ENCODE assay signal across 9 cellular contexts in the genomic region with DNA sequence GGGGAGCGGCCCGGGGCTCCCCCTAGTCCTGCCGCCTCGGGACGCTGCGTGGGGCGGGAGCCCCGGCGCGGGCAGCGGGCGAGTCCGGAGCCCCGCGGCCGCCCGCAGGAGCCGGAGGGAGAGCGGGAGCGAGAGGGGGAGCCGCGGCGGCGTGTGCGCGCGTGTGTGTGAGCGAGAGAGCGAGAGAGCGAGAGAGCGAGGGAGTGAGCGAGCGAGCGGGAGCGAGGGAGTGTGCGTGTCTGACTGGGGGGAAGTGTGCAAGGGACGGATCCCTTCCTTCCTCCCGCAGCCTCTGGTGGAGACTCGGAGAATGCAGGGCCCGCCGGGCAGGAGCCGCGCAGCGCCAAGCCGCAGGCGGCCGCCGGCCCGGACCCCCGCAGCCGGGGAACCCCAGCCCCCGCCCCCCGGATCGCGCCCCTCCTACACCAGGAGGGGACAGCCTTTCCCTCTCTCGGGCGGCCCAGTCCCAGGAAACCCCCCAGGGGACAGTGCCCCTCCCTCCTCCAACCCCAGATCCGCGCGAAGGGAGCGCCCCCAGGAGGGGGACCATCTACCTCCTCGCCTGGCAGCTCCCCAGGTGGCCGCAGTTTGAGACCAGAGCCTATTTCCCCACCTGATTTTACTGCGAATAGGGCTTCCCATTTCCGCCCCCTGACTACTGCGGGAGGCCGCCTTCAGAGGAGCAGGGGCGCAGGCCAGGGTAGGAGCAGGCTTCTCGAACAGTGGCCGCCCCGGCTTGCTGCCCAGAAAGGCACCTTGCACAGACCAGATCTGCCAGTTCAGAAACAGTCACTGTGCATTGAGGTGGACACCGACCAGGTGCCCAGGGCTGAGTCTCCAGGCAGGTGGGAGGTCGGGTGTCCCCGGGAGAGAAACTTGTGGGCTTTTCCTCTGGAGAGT. TPM values are rescaled to one million over a fixed set of nuclear protein-coding genes. Genes with fewer than 3 reads are reported as not detected.
DNase-seq lines count a peak whose midpoint lies in the region; ATAC-seq and TF ChIP-seq lines count a peak whose summit lies in the region.
"Had no signal": no experiment of that assay in that cellular context is flagged by ENCODE, and none has a peak within 500 bp of the region (broad histone marks: within the 10 kb centered on the region; RNA-seq: fewer than 3 reads in every experiment).

TSS of gene CDH22 (minus strand) at position 241 of the 900 bp plus-strand sequence. CDS start 57,204 bp downstream, outside the sequence.

- peak within 1 kb of the TSS; percentile 34 for H3K4me3 ChIP-seq in AG04449 (ENCODE audit: low read depth, low read length)
- H3K4me3 ChIP-seq in esophagus muscularis mucosa = peak within 1 kb of the TSS; percentile 50 to 63 (median 55)
- peak within 1 kb of the TSS; percentile 3 to 54 (median 44) for H3K4me3 ChIP-seq in upper lobe of left lung

- H3K27ac Mint-ChIP-seq in naive thymus-derived CD8-positive, alpha-beta T cell = peak within 1 kb of the TSS in 3 of 10 donors; percentile 36 to 53 (median 38)

- H3K9me3 Mint-ChIP-seq in naive thymus-derived CD8-positive, alpha-beta T cell = no peaks in the 10 kb centered on the region

- H3K4me1 ChIP-seq in esophagus muscularis mucosa (peaks cover 14 to 37% (median 31%) of the 10 kb centered on the region in 4 donors), upper lobe of left lung (peaks cover 23 to 35% (median 25%) of the 10 kb centered on the region in 4 donors)

- peaks cover 15 to 19% (median 18%) of the 10 kb centered on the region in 4 donors for H3K4me1 Mint-ChIP-seq in naive thymus-derived CD8-positive, alpha-beta T cell

- TF ChIP-seq CTCF in AG04449 (IDR thresholded peaks at IDR 0.05; ENCODE audit: insufficient read depth, low read length, missing control alignments) (peak; percentile 46), esophagus muscularis mucosa (IDR thresholded peaks at IDR 0.05) (peak; percentile 22 to 56 (median 36)), upper lobe of left lung (IDR thresholded peaks at IDR 0.05) (peak; percentile 43 to 73 (median 50))

- TF ChIP-seq EP300 in esophagus muscularis mucosa (IDR thresholded peaks at IDR 0.05) (no peak), upper lobe of left lung (IDR thresholded peaks at IDR 0.05) (no peak)

- no peak for TF ChIP-seq POLR2A in esophagus muscularis mucosa (IDR thresholded peaks at IDR 0.05; ENCODE audit: low read depth)
- TF ChIP-seq POLR2A in upper lobe of left lung (IDR thresholded peaks at IDR 0.05) = no peak

- POLR2A ChIA-PET in AG04449 (lab: Yijun Ruan, JAX) = no interaction called here
- POLR2A ChIA-PET in naive thymus-derived CD8-positive, alpha-beta T cell (lab: Charles Lee) = no interaction called here

- peaks cover 38 to 80% (median 63%) of the 10 kb centered on the region in 5 donors for H3K27me3 Mint-ChIP-seq in naive thymus-derived CD8-positive, alpha-beta T cell

- H3K27ac ChIP-seq in esophagus muscularis mucosa (replicated peaks in 1 of 4) = no peak within 1 kb of the TSS
- no peak within 1 kb of the TSS for H3K27ac ChIP-seq in upper lobe of left lung

- DNase-seq in AG04449 (ENCODE audit: low read depth, low spot score) (no peak), GM19240 (ENCODE audit: insufficient read length, low spot score) (peak; percentile 47), NCI-H510A treated with DMSO at 0.1 percent for 48 hours (lab: John Stamatoyannopoulos, UW) (peak; percentile 55), activated T-cell treated with anti-CD3 and anti-CD28 coated beads for 48 hours (ENCODE audit: low read depth) (peak; percentile 35), esophagus muscularis mucosa (ENCODE audit: extremely low spot score) (no peak), upper lobe of left lung (peak; percentile 25 to 87)
- DNase-seq in naive thymus-derived CD8-positive, alpha-beta T cell = peak in 8 of 10 donors; percentile 10 to 26 (median 16)

- H3K36me3 Mint-ChIP-seq in naive thymus-derived CD8-positive, alpha-beta T cell = peaks cover 0 to 4% (median 0%) of the 10 kb centered on the region in 3 donors

- H3K27me3 ChIP-seq in esophagus muscularis mucosa (peaks cover 13 to 100% (median 61%) of the 10 kb centered on the region in 4 donors), upper lobe of left lung (peaks cover 2 to 55% (median 33%) of the 10 kb centered on the region in 4 donors)

- peak within 1 kb of the TSS; percentile 55 to 88 (median 74) for H3K4me3 Mint-ChIP-seq in naive thymus-derived CD8-positive, alpha-beta T cell

- intact Hi-C loops in esophagus muscularis mucosa (cut with DNase I) = no loop called here

- 3% methylated on average over 18 of the region's 74 CpGs for WGBS in esophagus muscularis mucosa
- 4% methylated on average over 11 to 53 of the region's 74 CpGs for WGBS in upper lobe of left lung, 2 donors

- H3K9me3 ChIP-seq in esophagus muscularis mucosa (no peaks in the 10 kb centered on the region), upper lobe of left lung (no peaks in the 10 kb centered on the region)

- CTCF ChIA-PET in AG04449 (lab: Yijun Ruan, JAX) = interaction anchor here (1.1 to 1.2 kb wide), 2 partner anchors 11 to 98 kb away, joined by 3 read pairs; partner anchors contain the start of gene ELMO2

- H3K36me3 ChIP-seq in esophagus muscularis mucosa = no peaks in the 10 kb centered on the region
- H3K36me3 ChIP-seq in upper lobe of left lung = no peaks in the 10 kb centered on the region

- peak; percentile 50 to 55 for ATAC-seq in naive thymus-derived CD8-positive, alpha-beta T cell
- ATAC-seq in upper lobe of left lung (ENCODE audit: low FRiP score in 2 of 2) (peak in 1 of 2 donors; percentile 65), GM18909 (IDR thresholded peaks at IDR 0.05; ENCODE audit: poor library complexity, unreplicated experiment) (no peak)

RNA-seq across cellular contexts. Expression of gene CDH22, which starts in this region (rescaled TPM):
- total RNA-seq in esophagus muscularis mucosa (under 1 TPM in 3 of 4 donors, not detected in 1; 0.17 to 0.69 (median 0.42) TPM), upper lobe of left lung (under 1 TPM in 4 of 6 donors, not detected in 2; 0.10 to 0.40 (median 0.24) TPM)
- not detected for total RNA-seq in naive thymus-derived CD8-positive, alpha-beta T cell
- polyA plus RNA-seq in naive thymus-derived CD8-positive, alpha-beta T cell = not detected
- total RNA-seq: pulmonary artery endothelial cell had no signal

Comparison
In these comparisons a context has a peak if more than half of its experiments do, and no peak if none do; other contexts are left out.
1. Peak in DNase-seq and ATAC-seq in naive thymus-derived CD8-positive, alpha-beta T cell; RNA of the gene not detected or under 1 TPM.
2. Peak in DNase-seq and H3K4me3 ChIP-seq in upper lobe of left lung; RNA of the gene not detected or under 1 TPM.
3. DNase-seq: peak in GM19240 (single experiment), NCI-H510A treated with DMSO at 0.1 percent for 48 hours (single experiment) and activated T-cell treated with anti-CD3 and anti-CD28 coated beads for 48 hours (single experiment); none in AG04449 (single experiment) and esophagus muscularis mucosa (single experiment).
4. Peak in every context shown above with its lines, with median percentiles within 50 percentile points of each other: H3K4me3 ChIP-seq and CTCF ChIP-seq.